ENCODE assay signal across 18 cellular contexts in genomic region chr3:188404124-188404523, GRCh38.
DNase-seq lines count a peak whose midpoint lies in the region; ATAC-seq and TF ChIP-seq lines count a peak whose summit lies in the region.
"Had no signal": no experiment of that assay in that cellular context is flagged by ENCODE, and none has a peak within 500 bp of the region (broad histone marks: within the 10 kb centered on the region; RNA-seq: fewer than 3 reads in every experiment).

No MANE protein-coding gene starts in this region.

- no peak overlapping the region for H2BK20ac ChIP-seq in H9 (ENCODE audit: low read depth, low read length, poor library complexity, severe bottlenecking)

- BruUV-seq in OCI-LY7 (replicated peaks; lab: Mats Ljungman, UMichigan) = no TSS peak

- no peak overlapping the region for H2BK5ac ChIP-seq in H9 (ENCODE audit: insufficient read length, low read length)

- H4K8ac ChIP-seq in H9 (replicated peaks; ENCODE audit: insufficient read length, low read depth, low read length) = no peak overlapping the region

- no peaks in the 10 kb centered on the region for H3K9me3 ChIP-seq in H9 (ENCODE audit: control insufficient read depth, low read depth, low read length)
- peaks cover 5% of the 10 kb centered on the region; the same call in 1 of the 2 replicates for H3K9me3 ChIP-seq in OCI-LY7 (ENCODE audit: low read length)

- intact Hi-C loops in OCI-LY7 (cut with micrococcal nuclease; ENCODE audit: unreplicated experiment) = loop anchor here (5.0 kb wide), 3 partner anchors 317 to 662 kb away; no protein-coding TSS in a partner anchor

- no peak overlapping the region for H3K4me3 ChIP-seq in OCI-LY7 (ENCODE audit: low read depth, low read length, poor library complexity, severe bottlenecking)
- H3K4me3 ChIP-seq: BLaER1 treated with 17β-estradiol and CSF1 and Interleukin-3, amounts not matched to agents 10 nM and 100 nM; K562 had no signal

- no peak overlapping the region for H3K14ac ChIP-seq in H9 (ENCODE audit: insufficient read depth, low read length)

- no peak overlapping the region for H3K4ac ChIP-seq in H9 (ENCODE audit: low read depth, low read length)

- H3K23me2 ChIP-seq in H9 (ENCODE audit: insufficient read length, low read depth, low read length, poor library complexity, severe bottlenecking) = no peaks in the 10 kb centered on the region

- H3K36me3 Mint-ChIP-seq in activated CD4-positive, alpha-beta T cell treated with anti-CD3 and anti-CD28 coated beads, Interleukin-2, amount 10 ng/mL, durations not matched to agents 7 days and 5 days (ENCODE audit: low read depth) = peaks cover 33% of the 10 kb centered on the region
- H3K36me3 Mint-ChIP-seq in H9 (ENCODE audit: insufficient read depth in 1 of 3, low read depth in 3 of 3) (peaks cover 0 to 3% (median 0%) of the 10 kb centered on the region in 3 experiments; a peak in 3 of 7 replicates), immature natural killer cell (peaks cover 15 to 24% (median 22%) of the 10 kb centered on the region in 3 donors)
- peaks cover 11 to 39% of the 10 kb centered on the region in 2 donors for H3K36me3 Mint-ChIP-seq in activated naive CD4-positive, alpha-beta T cell treated with anti-CD3 and anti-CD28 coated beads, Interleukin-2, amount 50 U/mL, for 72 hours

- peaks cover 5% of the 10 kb centered on the region for H3K9me3 Mint-ChIP-seq in activated CD4-positive, alpha-beta T cell treated with anti-CD3 and anti-CD28 coated beads, Interleukin-2, amount 10 ng/mL, durations not matched to agents 7 days and 5 days
- H3K9me3 Mint-ChIP-seq in H9 (no peaks in the 10 kb centered on the region), immature natural killer cell (no peaks in the 10 kb centered on the region)
- peaks cover 0 to 9% of the 10 kb centered on the region in 2 donors for H3K9me3 Mint-ChIP-seq in activated naive CD4-positive, alpha-beta T cell treated with anti-CD3 and anti-CD28 coated beads, Interleukin-2, amount 50 U/mL, for 72 hours
- H3K9me3 Mint-ChIP-seq: CD8-positive, alpha-beta memory T cell had no signal

- H3K27ac ChIP-seq in H9 (ENCODE audit: insufficient read length, low read depth, low read length) (no peak overlapping the region), OCI-LY7 (ENCODE audit: low read depth, low read length, poor library complexity, severe bottlenecking) (no peak overlapping the region)
- H3K27ac ChIP-seq: BLaER1 treated with 17β-estradiol and CSF1 and Interleukin-3, amounts not matched to agents 10 nM and 100 nM had no signal

- no peak overlapping the region for H2BK12ac ChIP-seq in H9 (ENCODE audit: insufficient read length, low read depth, low read length)

- DNase-seq in activated CD4-positive, alpha-beta T cell treated with anti-CD3 and anti-CD28 coated beads, Interleukin-2, amount 10 ng/mL, durations not matched to agents 7 days and 5 days = no peak
- no peak for DNase-seq in activated CD4-positive, alpha-beta T cell treated with anti-CD3 and anti-CD28 coated beads, Interleukin-2, amount 50 U/mL, for 48 hours
- DNase-seq in H9 = no peak
- no peak for DNase-seq in OCI-LY7 (ENCODE audit: low spot score)
- no peak for DNase-seq in immature natural killer cell
- DNase-seq in ureter (ENCODE audit: low spot score) = no peak
- DNase-seq in A172 (ENCODE audit: low spot score) = no peak
- DNase-seq in activated naive CD4-positive, alpha-beta T cell treated with anti-CD3 and anti-CD28 coated beads, Interleukin-2, amount 50 U/mL, for 72 hours (ENCODE audit: low spot score in 2 of 2) = no peak
- DNase-seq: 8988T; CD8-positive, alpha-beta memory T cell; DMS79; HCEC 1CT; MV-4-11; NCI-H1417 treated with DMSO at 0.1 percent for 48 hours; NCI-H1930; SIG-M5 had no signal

- no peak overlapping the region for H3K9ac ChIP-seq in H9 (ENCODE audit: extremely low read depth, insufficient read length, low read length)
- H3K9ac ChIP-seq: BLaER1 treated with 17β-estradiol and CSF1 and Interleukin-3, amounts not matched to agents 10 nM and 100 nM had no signal

- no peak overlapping the region for H2AK5ac ChIP-seq in H9 (ENCODE audit: insufficient read length, low read length)

- H3K79me2 ChIP-seq in H9 (ENCODE audit: insufficient read depth, low read length) = no peaks in the 10 kb centered on the region
- H3K79me2 ChIP-seq in OCI-LY7 (ENCODE audit: insufficient read depth, low read depth, low read length) = no peaks in the 10 kb centered on the region

- TF ChIP-seq CTCF in H9 (conservative IDR thresholded peaks at IDR 0.05) (peak; percentile 20; the same call in 1 of the 3 replicates), OCI-LY7 (conservative IDR thresholded peaks at IDR 0.05; ENCODE audit: low read length) (peak; percentile 57)

- CTCF ChIA-PET in activated CD4-positive, alpha-beta T cell treated with anti-CD3 and anti-CD28 coated beads, Interleukin-2, amount 10 ng/mL, durations not matched to agents 7 days and 5 days (lab: Charles Lee) = interaction anchor here (1.2 to 1.7 kb wide), 3 partner anchors 9 to 663 kb away, joined by 3 to 8 read pairs (median 4); partner anchors contain the start of gene BCL6
- CTCF ChIA-PET in OCI-LY7 (lab: Charles Lee; ENCODE audit: unreplicated experiment) = interaction anchor here (0.8 kb wide), 1 partner anchor 663 kb away, joined by 3 read pairs; no protein-coding TSS in a partner anchor

- H3K23ac ChIP-seq in H9 (ENCODE audit: insufficient read length, low read depth, low read length) = no peak overlapping the region

- no peak overlapping the region for H4K5ac ChIP-seq in H9 (ENCODE audit: insufficient read length, low read depth, low read length)

- no peak overlapping the region for H3T11ph ChIP-seq in H9 (ENCODE audit: low read length)

- H3K18ac ChIP-seq in H9 (ENCODE audit: insufficient read length, low read depth, low read length) = no peak overlapping the region

- H3K56ac ChIP-seq in H9 (ENCODE audit: insufficient read length, low read depth, low read length) = no peak overlapping the region

- ATAC-seq in activated naive CD4-positive, alpha-beta T cell treated with anti-CD3 and anti-CD28 coated beads, Interleukin-2, amount 50 U/mL, for 72 hours = no peak
- ATAC-seq: K562 had no signal

- H3K4me2 ChIP-seq in H9 (ENCODE audit: insufficient read depth, insufficient read length, low read length) (no peak overlapping the region), OCI-LY7 (ENCODE audit: low read length) (0 out of 2 replicates have a peak overlapping the region, but pooled peaks have one; percentile 0)
- H3K4me2 ChIP-seq: BLaER1 treated with 17β-estradiol and CSF1 and Interleukin-3, amounts not matched to agents 10 nM and 100 nM had no signal

- no peak overlapping the region for H2AFZ ChIP-seq in H9 (ENCODE audit: low read length)
- no peak overlapping the region for H2AFZ ChIP-seq in OCI-LY7 (ENCODE audit: low read length)

- peaks cover 10% of the 10 kb centered on the region; the same call in 1 of the 2 replicates for H3K36me3 ChIP-seq in OCI-LY7 (ENCODE audit: insufficient read depth, low read length)

- WGBS in H9 (ENCODE audit: extremely low coverage, insufficient read length, low lambda C conversion rate) = no CpG with 5 or more reads among the region's 4 CpGs

- no peak overlapping the region for H2BK15ac ChIP-seq in H9 (ENCODE audit: low read depth, low read length)

- no peak overlapping the region for H3K4me3 Mint-ChIP-seq in activated CD4-positive, alpha-beta T cell treated with anti-CD3 and anti-CD28 coated beads, Interleukin-2, amount 10 ng/mL, durations not matched to agents 7 days and 5 days
- H3K4me3 Mint-ChIP-seq in H9 = no peak overlapping the region
- H3K4me3 Mint-ChIP-seq in immature natural killer cell = peak overlapping the region in 2 of 5 donors; percentile 15 to 25

- POLR2A ChIA-PET in activated CD4-positive, alpha-beta T cell treated with anti-CD3 and anti-CD28 coated beads, Interleukin-2, amount 10 ng/mL, durations not matched to agents 7 days and 5 days (lab: Charles Lee) = no interaction called here
- POLR2A ChIA-PET in OCI-LY7 (lab: Charles Lee) = interaction anchor here (0.6 to 2.0 kb wide), 2 partner anchors 10 to 35 kb away, joined by 3 to 6 read pairs; no protein-coding TSS in a partner anchor

- H3K79me1 ChIP-seq in H9 (ENCODE audit: insufficient read depth, low read depth, low read length, poor library complexity, severe bottlenecking) = no peaks in the 10 kb centered on the region

- no peaks in the 10 kb centered on the region for H3K9me2 ChIP-seq in OCI-LY7 (ENCODE audit: insufficient read depth, low read length)

- H4K91ac ChIP-seq in H9 (ENCODE audit: insufficient read length, low read depth, low read length) = no peak overlapping the region

- no peaks in the 10 kb centered on the region for H3K27me3 Mint-ChIP-seq in activated CD4-positive, alpha-beta T cell treated with anti-CD3 and anti-CD28 coated beads, Interleukin-2, amount 10 ng/mL, durations not matched to agents 7 days and 5 days
- H3K27me3 Mint-ChIP-seq in H9 (ENCODE audit: low read depth) (no peaks in the 10 kb centered on the region), immature natural killer cell (ENCODE audit: low read depth in 3 of 3) (peaks cover 0 to 3% (median 3%) of the 10 kb centered on the region in 3 donors)
- H3K27me3 Mint-ChIP-seq: CD8-positive, alpha-beta memory T cell had no signal

- no peak overlapping the region for H2BK120ac ChIP-seq in H9 (ENCODE audit: low read depth, low read length, poor library complexity, severe bottlenecking)

- no peaks in the 10 kb centered on the region for H3K27me3 ChIP-seq in H9 (ENCODE audit: insufficient read depth, low read length)
- H3K27me3 ChIP-seq: BLaER1 treated with 17β-estradiol and CSF1 and Interleukin-3, amounts not matched to agents 10 nM and 100 nM had no signal

- peak overlapping the region; percentile 37 for H3K27ac Mint-ChIP-seq in activated CD4-positive, alpha-beta T cell treated with anti-CD3 and anti-CD28 coated beads, Interleukin-2, amount 10 ng/mL, durations not matched to agents 7 days and 5 days
- H3K27ac Mint-ChIP-seq in H9 = no peak overlapping the region
- peak overlapping the region in 5 of 6 donors; percentile 7 to 21 (median 20) for H3K27ac Mint-ChIP-seq in immature natural killer cell
- no peak overlapping the region for H3K27ac Mint-ChIP-seq in activated naive CD4-positive, alpha-beta T cell treated with anti-CD3 and anti-CD28 coated beads, Interleukin-2, amount 50 U/mL, for 72 hours

- no peaks in the 10 kb centered on the region for H4K20me1 ChIP-seq in H9 (ENCODE audit: control insufficient read depth, insufficient read depth, insufficient read length)
- H4K20me1 ChIP-seq in OCI-LY7 (ENCODE audit: insufficient read depth, low read length) = no peaks in the 10 kb centered on the region
- H4K20me1 ChIP-seq: BLaER1 treated with 17β-estradiol and CSF1 and Interleukin-3, amounts not matched to agents 10 nM and 100 nM had no signal

- no peaks in the 10 kb centered on the region for H3K4me1 ChIP-seq in H9 (ENCODE audit: insufficient read depth, low read length)
- H3K4me1 ChIP-seq in OCI-LY7 (ENCODE audit: insufficient read depth, low read length, poor library complexity, severe bottlenecking) = peaks cover 31% of the 10 kb centered on the region

- H3K4me1 Mint-ChIP-seq in activated CD4-positive, alpha-beta T cell treated with anti-CD3 and anti-CD28 coated beads, Interleukin-2, amount 10 ng/mL, durations not matched to agents 7 days and 5 days = peaks cover 49% of the 10 kb centered on the region
- H3K4me1 Mint-ChIP-seq in H9 (peaks cover 0 to 9% of the 10 kb centered on the region in 2 experiments; a peak in 2 of 4 replicates), immature natural killer cell (peaks cover 57 to 68% of the 10 kb centered on the region in 2 donors)

Comparison
In these comparisons a context has a peak if more than half of its experiments do, and no peak if none do; other contexts are left out.
1. H3K27ac Mint-ChIP-seq: peak in activated CD4-positive, alpha-beta T cell treated with anti-CD3 and anti-CD28 coated beads, Interleukin-2, amount 10 ng/mL, durations not matched to agents 7 days and 5 days (single experiment) and immature natural killer cell (5 of 6); none in H9 (0 of 3) and activated naive CD4-positive, alpha-beta T cell treated with anti-CD3 and anti-CD28 coated beads, Interleukin-2, amount 50 U/mL, for 72 hours (0 of 2).